19 cellular contexts compared by ENCODE assay signal in the genomic region with DNA sequence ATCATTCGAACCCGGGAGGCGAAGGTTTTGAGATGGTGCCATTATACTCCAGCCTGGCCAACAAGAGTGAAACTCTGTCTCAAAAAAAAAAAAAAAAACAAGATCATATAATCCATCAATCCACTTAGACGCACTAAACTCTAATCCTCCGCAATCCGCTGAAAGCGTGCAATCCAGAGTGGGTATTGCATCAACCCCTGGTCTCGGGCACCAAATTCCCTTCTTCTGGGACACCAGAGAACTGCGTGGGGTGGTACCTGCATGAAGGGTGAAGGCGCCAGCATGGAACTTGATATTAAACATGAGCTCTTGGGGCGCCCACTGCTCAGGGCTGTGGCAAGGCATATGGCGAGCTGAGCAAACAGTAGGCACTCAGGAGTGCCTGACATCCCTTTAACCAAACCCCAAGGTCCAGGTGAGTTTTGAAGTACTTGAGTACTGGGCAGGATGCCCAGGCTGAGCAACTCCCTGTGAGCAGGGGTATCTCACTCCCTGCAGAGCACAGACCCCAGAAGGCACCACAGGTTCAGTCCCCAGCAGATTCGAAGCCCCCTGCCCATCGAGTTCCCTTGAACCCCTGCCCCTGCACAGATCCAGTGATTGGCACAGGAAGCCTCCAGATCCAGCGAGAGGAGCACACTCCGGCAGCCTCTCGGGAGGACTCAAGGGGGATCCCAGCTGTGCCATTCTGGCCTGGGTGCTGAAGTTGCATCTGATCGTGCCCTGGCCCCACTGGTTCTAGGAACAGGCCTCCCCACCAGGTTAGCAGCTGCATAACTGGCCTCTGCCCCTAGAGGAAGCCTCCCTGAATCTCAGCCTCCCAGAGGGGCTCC. TPM values are rescaled to one million over a fixed set of nuclear protein-coding genes. Genes with fewer than 3 reads are reported as not detected.
"Had no signal": no experiment of that assay in that cellular context is flagged by ENCODE, and none has a peak within 500 bp of the region (broad histone marks: within the 10 kb centered on the region; RNA-seq: fewer than 3 reads in every experiment).

No MANE protein-coding gene starts in this region.

- H3K9me3 Mint-ChIP-seq: neural progenitor cell had no signal

- H3K4me2 ChIP-seq: neural progenitor cell had no signal

- H3K9me3 ChIP-seq: pancreas, tibial nerve had no signal

- H3K27me3 ChIP-seq: pancreas, tibial nerve had no signal

- H3K27ac ChIP-seq: neural progenitor cell, pancreas, tibial nerve, VCaP had no signal

- H3K36me3 Mint-ChIP-seq: activated naive CD8-positive, alpha-beta T cell; brain; neural progenitor cell had no signal

- H2AFZ ChIP-seq: neural progenitor cell had no signal

- H3K4me3 Mint-ChIP-seq: activated CD8-positive, alpha-beta T cell treated with anti-CD3 and anti-CD28 coated beads, Interleukin-2, amount 10 ng/mL, durations not matched to agents 7 days and 5 days; activated naive CD8-positive, alpha-beta T cell; brain; dendritic cell treated with granulocyte-macrophage colony-stimulating factor and Interleukin-4, amounts not matched to agents 40 ng/mL and 50 ng/mL, for 4 days; neural progenitor cell had no signal

- DNase-seq: activated CD4-positive, alpha-beta T cell treated with anti-CD3 and anti-CD28 coated beads for 48 hours; activated CD8-positive, alpha-beta T cell treated with anti-CD3 and anti-CD28 coated beads, Interleukin-2, amount 10 ng/mL, durations not matched to agents 7 days and 5 days; activated gamma-delta T cell; amygdala; erythroblast; kidney; pancreas; stimulated activated CD4-positive, alpha-beta T cell treated with anti-CD3 and anti-CD28 coated beads, Interleukin-15, amount 100 ng/mL, for 24 hours; stimulated activated CD4-positive, alpha-beta T cell treated with anti-CD3 and anti-CD28 coated beads, Interleukin-4, amount 100 ng/mL, for 4 hours; T-helper 1 cell had no signal

- H3K36me3 ChIP-seq: neural progenitor cell, pancreas, tibial nerve had no signal

- H3K4me3 ChIP-seq: neural progenitor cell, pancreas, tibial nerve had no signal

- H3K27ac Mint-ChIP-seq: activated CD8-positive, alpha-beta T cell treated with anti-CD3 and anti-CD28 coated beads, Interleukin-2, amount 10 ng/mL, durations not matched to agents 7 days and 5 days; activated naive CD8-positive, alpha-beta T cell; brain; dendritic cell treated with granulocyte-macrophage colony-stimulating factor and Interleukin-4, amounts not matched to agents 40 ng/mL and 50 ng/mL, for 4 days; neural progenitor cell had no signal

- ATAC-seq: activated CD8-positive, alpha-beta T cell treated with anti-CD3 and anti-CD28 coated beads, Interleukin-2, amount 10 ng/mL, durations not matched to agents 7 days and 5 days; pancreas had no signal

- H3K4me1 Mint-ChIP-seq: neural progenitor cell had no signal

- H3K4me1 ChIP-seq: neural progenitor cell, pancreas, tibial nerve had no signal

RNA-seq across cellular contexts. Expression of a gene that starts 8.0 kb away (rescaled TPM):
- total RNA-seq: activated CD8-positive, alpha-beta T cell treated with anti-CD3 and anti-CD28 coated beads, Interleukin-2, amount 10 ng/mL, durations not matched to agents 7 days and 5 days; liver; myocyte; pancreas; renal cortical epithelial cell; tibial nerve had no signal

RNA-seq across cellular contexts. Expression of a gene that starts 23.7 kb away (rescaled TPM):
- total RNA-seq: activated CD8-positive, alpha-beta T cell treated with anti-CD3 and anti-CD28 coated beads, Interleukin-2, amount 10 ng/mL, durations not matched to agents 7 days and 5 days; myocyte had no signal

RNA-seq across cellular contexts. Expression of a gene that starts 56.3 kb away (rescaled TPM):
- total RNA-seq: activated CD8-positive, alpha-beta T cell treated with anti-CD3 and anti-CD28 coated beads, Interleukin-2, amount 10 ng/mL, durations not matched to agents 7 days and 5 days; kidney; liver; pancreas; renal cortical epithelial cell; tibial nerve had no signal

RNA-seq across cellular contexts. Expression of a gene that starts 57.3 kb away (rescaled TPM):
- total RNA-seq: activated CD8-positive, alpha-beta T cell treated with anti-CD3 and anti-CD28 coated beads, Interleukin-2, amount 10 ng/mL, durations not matched to agents 7 days and 5 days; kidney; liver; myocyte; pancreas; renal cortical epithelial cell; tibial nerve had no signal
